ENCODE assay signal across 20 cellular contexts in the genomic region with DNA sequence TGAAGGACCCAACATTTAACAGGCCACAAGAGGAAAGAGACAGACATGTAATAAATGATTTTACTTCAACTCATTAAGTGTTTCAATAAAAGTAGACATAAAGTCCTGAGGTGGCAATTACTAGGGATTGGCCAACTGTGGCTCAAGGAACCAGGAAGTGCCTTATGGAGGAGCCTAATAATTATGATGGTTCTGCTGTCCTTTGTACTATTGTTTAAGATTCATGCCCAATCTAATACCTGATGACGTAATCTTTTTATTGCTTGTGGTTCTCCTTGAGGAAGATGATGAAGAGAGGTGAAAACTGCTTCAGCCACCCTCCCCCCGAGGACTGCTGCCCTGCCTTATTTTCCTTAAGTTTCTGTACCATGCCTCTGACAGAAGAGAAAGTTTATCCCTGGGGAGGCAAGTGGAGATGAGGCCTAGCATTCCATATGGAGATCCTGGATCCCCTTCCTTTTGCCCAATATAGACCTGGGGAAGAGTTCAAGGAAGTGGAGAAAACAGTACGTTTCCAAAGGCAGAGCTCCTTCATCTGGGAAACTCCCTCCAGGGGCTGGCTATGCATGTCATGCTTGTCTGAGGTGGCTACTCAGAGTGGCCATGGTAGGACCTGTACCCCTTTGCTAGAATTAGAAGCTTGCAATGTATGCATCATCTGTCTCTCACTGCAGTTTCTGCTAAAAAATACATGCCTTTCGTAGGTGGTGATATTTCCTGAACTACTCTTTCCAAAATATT. TPM values are rescaled to one million over a fixed set of nuclear protein-coding genes. Genes with fewer than 3 reads are reported as not detected.
"Had no signal": no experiment of that assay in that cellular context is flagged by ENCODE, and none has a peak within 500 bp of the region (broad histone marks: within the 10 kb centered on the region; RNA-seq: fewer than 3 reads in every experiment).

No MANE protein-coding gene starts in this region.

- H3K4me1 ChIP-seq: colonic mucosa, gastrocnemius medialis, neural progenitor cell, prostate gland, right atrium auricular region had no signal

- H3K27ac ChIP-seq: colonic mucosa, gastrocnemius medialis, neural progenitor cell, prostate gland, right atrium auricular region had no signal

- H3K36me3 ChIP-seq: colonic mucosa, gastrocnemius medialis, neural progenitor cell, prostate gland, right atrium auricular region had no signal

- H3K4me3 ChIP-seq: body of pancreas, colonic mucosa, gastrocnemius medialis, neural progenitor cell, prostate gland, right atrium auricular region had no signal

- H3K9me3 ChIP-seq: body of pancreas, colonic mucosa, gastrocnemius medialis, prostate gland, right atrium auricular region had no signal

- ATAC-seq: activated CD8-positive, alpha-beta T cell treated with anti-CD3 and anti-CD28 coated beads, Interleukin-2, amount 10 ng/mL, durations not matched to agents 7 days and 5 days; body of pancreas; gastrocnemius medialis; naive thymus-derived CD4-positive, alpha-beta T cell; stimulated activated naive CD8-positive, alpha-beta T cell treated with anti-CD3 and anti-CD28 coated beads, Interleukin-15, amount 100 ng/mL, for 72 hours had no signal

- DNase-seq: activated B cell treated with CpG ODN at 0.5 μM for 24 hours; activated CD4-positive, alpha-beta T cell treated with anti-CD3 and anti-CD28 coated beads, Interleukin-2, amount 10 ng/mL, durations not matched to agents 7 days and 5 days; activated CD8-positive, alpha-beta T cell treated with anti-CD3 and anti-CD28 coated beads, Interleukin-2, amount 10 ng/mL, durations not matched to agents 7 days and 5 days; activated naive CD4-positive, alpha-beta T cell treated with Interleukin-2 at 50 U/mL for 16 hours; activated naive CD8-positive, alpha-beta T cell treated with anti-CD3 and anti-CD28 coated beads, Interleukin-2, amount 10 ng/mL, durations not matched to agents 7 days and 5 days; activated T-cell treated with anti-CD3 and anti-CD28 coated beads, Interleukin-2, amount 50 U/mL, for 24 hours; amygdala; body of pancreas; colonic mucosa; gastrocnemius medialis; head of caudate nucleus; naive thymus-derived CD4-positive, alpha-beta T cell; stimulated activated CD4-positive, alpha-beta T cell treated with anti-CD3 and anti-CD28 coated beads, Interleukin-15, amount 100 ng/mL, for 24 hours; stimulated activated CD4-positive, alpha-beta T cell treated with anti-CD3 and anti-CD28 coated beads, Interleukin-2, amount 100 ng/mL, for 48 hours; stimulated activated naive CD8-positive, alpha-beta T cell treated with anti-CD3 and anti-CD28 coated beads, Interleukin-15, amount 100 ng/mL, for 72 hours; T-helper 1 cell; T-helper 9 cell had no signal

- H3K4me2 ChIP-seq: neural progenitor cell had no signal

- H3K27me3 ChIP-seq: body of pancreas, colonic mucosa, gastrocnemius medialis, neural progenitor cell, right atrium auricular region had no signal

RNA-seq across cellular contexts. Expression of a gene that starts 56.8 kb away (rescaled TPM):
- total RNA-seq: activated B cell treated with CpG ODN at 0.5 μM for 24 hours; activated CD8-positive, alpha-beta T cell treated with anti-CD3 and anti-CD28 coated beads, Interleukin-2, amount 10 ng/mL, durations not matched to agents 7 days and 5 days; activated naive CD8-positive, alpha-beta T cell treated with anti-CD3 and anti-CD28 coated beads, Interleukin-2, amount 10 ng/mL, durations not matched to agents 7 days and 5 days had no signal
- polyA plus RNA-seq: naive thymus-derived CD4-positive, alpha-beta T cell had no signal
